In genomic region chr9:131008909-131009618, GRCh38 we compare ENCODE assay signal across 8 cellular contexts. TPM values are rescaled to one million over a fixed set of nuclear protein-coding genes. Genes with fewer than 3 reads are reported as not detected.
A peak's percentile ranks its signal among the peaks of the same experiment; 100 is the strongest.
DNase-seq lines count a peak whose midpoint lies in the region; ATAC-seq and TF ChIP-seq lines count a peak whose summit lies in the region.

Gene LAMC3, plus strand, starts transcription at chr9:131009174. Its CDS starts 41 bp downstream, at chr9:131009215.

- POLR2A ChIA-PET in CD8-positive, alpha-beta T cell (lab: Charles Lee): no interaction called here

- H3F3A ChIP-seq in neural cell (ENCODE audit: insufficient read depth, low read length, poor library complexity, severe bottlenecking): no peaks in the 10 kb centered on the region

- no peak within 1 kb of the TSS for H2AFZ ChIP-seq in neural cell (ENCODE audit: low read depth, low read length)

- H3K27ac Mint-ChIP-seq in CD8-positive, alpha-beta T cell: no peak within 1 kb of the TSS

- no peaks in the 10 kb centered on the region for H3K27me3 ChIP-seq in CD8-positive, alpha-beta T cell (ENCODE audit: insufficient read depth, low read length)
- peaks cover 31% of the 10 kb centered on the region for H3K27me3 ChIP-seq in neural cell (ENCODE audit: insufficient read depth, low read depth, low read length)

- no peaks in the 10 kb centered on the region for H3K79me2 ChIP-seq in neural cell (replicated peaks; ENCODE audit: insufficient read depth, low read length)

- H3K27ac ChIP-seq in CD8-positive, alpha-beta T cell (ENCODE audit: low read depth, low read length): no peak within 1 kb of the TSS
- H3K27ac ChIP-seq in neural cell (ENCODE audit: low read length): no peak within 1 kb of the TSS

- peak within 1 kb of the TSS; percentile 22 for H3K4me3 Mint-ChIP-seq in CD8-positive, alpha-beta T cell

- no peaks in the 10 kb centered on the region for H3K9me3 Mint-ChIP-seq in CD8-positive, alpha-beta T cell

- no peak for ATAC-seq in CD8-positive, alpha-beta T cell
- ATAC-seq in HG03196 (IDR thresholded peaks at IDR 0.05; ENCODE audit: unreplicated experiment) (no peak), GM18498 (IDR thresholded peaks at IDR 0.05; ENCODE audit: unreplicated experiment) (no peak), GM19467 (IDR thresholded peaks at IDR 0.05; ENCODE audit: unreplicated experiment) (no peak), HG02970 (IDR thresholded peaks at IDR 0.05; ENCODE audit: low FRiP score, unreplicated experiment) (no peak)

- H3K9ac ChIP-seq in neural cell (ENCODE audit: low read length): no peak within 1 kb of the TSS

- no peaks in the 10 kb centered on the region for H3K9me3 ChIP-seq in CD8-positive, alpha-beta T cell (ENCODE audit: low read length)
- no peaks in the 10 kb centered on the region for H3K9me3 ChIP-seq in neural cell (ENCODE audit: low read length)

- no peak for TF ChIP-seq CTCF in CD8-positive, alpha-beta T cell (IDR thresholded peaks at IDR 0.05)
- no peak for TF ChIP-seq CTCF in epithelial cell of esophagus (IDR thresholded peaks at IDR 0.05; ENCODE audit: insufficient read depth, low read depth, low read length, missing control alignments)
- TF ChIP-seq CTCF in neural cell (IDR thresholded peaks at IDR 0.05; ENCODE audit: poor library complexity, severe bottlenecking): no peak

- H3K4me1 ChIP-seq in CD8-positive, alpha-beta T cell (ENCODE audit: insufficient read depth, low read length): no peaks in the 10 kb centered on the region

- no peaks in the 10 kb centered on the region for H3K9me2 ChIP-seq in neural cell (ENCODE audit: insufficient read depth, low read length)

- peaks cover 5% of the 10 kb centered on the region for H3K4me1 Mint-ChIP-seq in CD8-positive, alpha-beta T cell (ENCODE audit: low read depth)

- no peaks in the 10 kb centered on the region for H3K36me3 ChIP-seq in CD8-positive, alpha-beta T cell (ENCODE audit: insufficient read depth, low read length)
- no peaks in the 10 kb centered on the region for H3K36me3 ChIP-seq in neural cell (ENCODE audit: insufficient read depth, low read length)

- peaks cover 34% of the 10 kb centered on the region for H3K27me3 Mint-ChIP-seq in CD8-positive, alpha-beta T cell (ENCODE audit: low read depth)

- no peak within 1 kb of the TSS for H3K4me3 ChIP-seq in CD8-positive, alpha-beta T cell (ENCODE audit: low read depth, low read length)
- H3K4me3 ChIP-seq in epithelial cell of esophagus (ENCODE audit: low read length) (no peak within 1 kb of the TSS), neural cell (ENCODE audit: low read length) (peak within 1 kb of the TSS; percentile 35)

- no peak for DNase-seq in CD8-positive, alpha-beta T cell
- DNase-seq in NCI-H2171 (lab: John Stamatoyannopoulos, UW) (peak; percentile 53), epithelial cell of esophagus (ENCODE audit: low read depth) (peak; percentile 29)

- no peak for TF ChIP-seq RAD21 in neural cell (conservative IDR thresholded peaks at IDR 0.05)

- H3K4me2 ChIP-seq in neural cell (ENCODE audit: low read length): no peak within 1 kb of the TSS

- TF ChIP-seq EP300 in neural cell (conservative IDR thresholded peaks at IDR 0.05; ENCODE audit: poor library complexity, severe bottlenecking): no peak

- no peaks in the 10 kb centered on the region for H4K20me1 ChIP-seq in neural cell (ENCODE audit: insufficient read depth)

- intact Hi-C loops in CD8-positive, alpha-beta T cell (cut with DNase I, micrococcal nuclease): no loop called here

- CTCF ChIA-PET in CD8-positive, alpha-beta T cell (lab: Charles Lee): no interaction called here

- no peaks in the 10 kb centered on the region for H3K36me3 Mint-ChIP-seq in CD8-positive, alpha-beta T cell

TF ChIP-seq in neural cell, 6 proteins besides CTCF, POLR2A, EP300 and RAD21:
- TF ChIP-seq EZH2 (IDR thresholded peaks at IDR 0.05; ENCODE audit: borderline replicate concordance, insufficient read depth, low read length, poor library complexity, severe bottlenecking) (no peak), POLR2AphosphoS5 (IDR thresholded peaks at IDR 0.05) (no peak), SMC3 (conservative IDR thresholded peaks at IDR 0.05; ENCODE audit: poor library complexity) (no peak), MXI1 (conservative IDR thresholded peaks at IDR 0.05; ENCODE audit: poor library complexity, severe bottlenecking) (peak; percentile 52), TAF1 (IDR thresholded peaks at IDR 0.05; ENCODE audit: low read depth) (no peak)

RNA-seq across cellular contexts. Expression of gene LAMC3, which starts in this region (rescaled TPM):
- under 1 TPM; 0.19 to 0.43 TPM for total RNA-seq in CD8-positive, alpha-beta T cell
- polyA plus RNA-seq in neural cell: 0.04 TPM in 1 of 2 replicates, not detected in the other
- not detected in 2 replicates for polyA minus RNA-seq in neural cell

Comparison
In these comparisons a context has a peak if more than half of its experiments do, and no peak if none do; other contexts are left out.
1. DNase-seq: peak in NCI-H2171 (single experiment) and epithelial cell of esophagus (single experiment); none in CD8-positive, alpha-beta T cell (0 of 7).